11 cellular contexts compared by ENCODE assay signal in the genomic region with DNA sequence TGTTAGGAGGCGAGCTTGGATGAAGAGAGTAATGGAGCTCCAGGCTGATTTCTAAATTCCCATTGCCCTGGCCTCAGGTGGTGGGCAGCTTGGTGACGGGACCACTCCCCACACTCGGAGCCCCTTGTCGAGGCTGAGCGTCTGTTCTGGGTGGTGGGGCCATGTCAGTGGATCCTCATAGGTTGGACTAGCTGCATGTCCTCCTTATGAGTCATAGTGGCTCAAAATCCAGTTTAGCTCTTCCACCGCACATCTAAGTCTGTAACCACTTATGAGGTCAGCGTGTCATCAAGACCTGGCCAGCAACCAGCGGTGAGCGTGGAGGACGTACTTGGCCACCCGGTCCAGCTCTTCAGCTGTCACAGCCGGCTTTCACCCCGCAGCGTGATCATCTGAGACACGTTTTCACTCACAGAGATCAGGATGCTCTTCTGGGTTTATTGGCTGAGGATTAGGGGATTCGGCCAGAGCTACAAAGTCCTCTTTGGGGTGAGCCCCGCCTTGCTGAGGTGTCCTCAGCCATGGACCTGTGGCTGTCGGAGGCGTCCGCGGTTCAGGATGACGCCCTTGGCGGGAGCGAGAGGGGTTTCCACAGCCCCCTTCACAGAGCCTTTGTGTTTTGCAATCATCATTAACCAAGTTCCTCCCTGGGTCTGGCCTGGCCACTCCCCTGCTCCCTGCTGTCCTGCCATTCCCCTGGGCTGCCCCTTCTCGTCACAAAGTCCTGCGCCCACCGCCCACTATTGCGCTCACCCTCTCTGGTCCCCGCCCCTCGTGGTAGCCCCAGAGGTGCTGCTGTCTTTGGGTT. TPM values are rescaled to one million over a fixed set of nuclear protein-coding genes. Genes with fewer than 3 reads are reported as not detected.
A peak's percentile ranks its signal among the peaks of the same experiment; 100 is the strongest.
DNase-seq lines count a peak whose midpoint lies in the region; ATAC-seq and TF ChIP-seq lines count a peak whose summit lies in the region.
"Had no signal": no experiment of that assay in that cellular context is flagged by ENCODE, and none has a peak within 500 bp of the region (broad histone marks: within the 10 kb centered on the region; RNA-seq: fewer than 3 reads in every experiment).

No MANE protein-coding gene starts in this region.

- ATAC-seq in left ventricle myocardium superior = peak; percentile 64
- ATAC-seq in GM21529 (IDR thresholded peaks at IDR 0.05; ENCODE audit: unreplicated experiment) = no peak
- no peak for ATAC-seq in GM19455 (IDR thresholded peaks at IDR 0.05; ENCODE audit: unreplicated experiment)

- intact Hi-C loops in left ventricle myocardium superior (cut with micrococcal nuclease) = no loop called here
- intact Hi-C loops in tibial artery (cut with DNase I; ENCODE audit: low total_unique reads) = no loop called here

- H3K27me3 ChIP-seq in tibial artery = no peaks in the 10 kb centered on the region
- H3K27me3 ChIP-seq: cardiac muscle cell had no signal

- peak overlapping the region; percentile 84 for H3K4me3 Mint-ChIP-seq in HFFc6
- H3K4me3 Mint-ChIP-seq: neural crest cell had no signal

- H3K4me1 Mint-ChIP-seq in HFFc6 (ENCODE audit: low read depth) = peaks cover 41% of the 10 kb centered on the region

- no peaks in the 10 kb centered on the region for H3K9me3 ChIP-seq in tibial artery
- H3K9me3 ChIP-seq: tibial nerve had no signal

- TF ChIP-seq CTCF in HFFc6 (IDR thresholded peaks at IDR 0.05) = no peak
- TF ChIP-seq CTCF in tibial artery (IDR thresholded peaks at IDR 0.05) = no peak

- H3K36me3 Mint-ChIP-seq in HFFc6 (ENCODE audit: low read depth) = no peaks in the 10 kb centered on the region

- H3K9me3 Mint-ChIP-seq in HFFc6 = peaks cover 4% of the 10 kb centered on the region; the same call in 1 of the 2 replicates
- H3K9me3 Mint-ChIP-seq: neural crest cell had no signal

- H3K4me3 ChIP-seq in tibial artery = peak overlapping the region in 1 of 2 donors; percentile 45
- H3K4me3 ChIP-seq: cardiac muscle cell, tibial nerve had no signal

- DNase-seq in HFFc6 (peak; percentile 98), amniotic stem cell (lab: John Stamatoyannopoulos, UW) (peak; percentile 88), left ventricle myocardium superior (peak; percentile 86), tibial artery (peak; percentile 71 to 93), SHP77 (lab: John Stamatoyannopoulos, UW) (no peak)
- DNase-seq in stimulated activated CD4-positive, alpha-beta T cell treated with anti-CD3 and anti-CD28 coated beads, Interleukin-4, amount 100 ng/mL, for 24 hours = no peak

- peaks cover 0 to 85% (median 49%) of the 10 kb centered on the region in 4 donors for H3K4me1 ChIP-seq in tibial artery

- peaks cover 8% of the 10 kb centered on the region for H3K27me3 Mint-ChIP-seq in HFFc6 (ENCODE audit: insufficient read depth)

- H3K36me3 ChIP-seq in tibial artery = peaks cover 10 to 14% (median 12%) of the 10 kb centered on the region in 3 donors
- H3K36me3 ChIP-seq: cardiac muscle cell, tibial nerve had no signal

- H3K27ac Mint-ChIP-seq in HFFc6 = peak overlapping the region; percentile 99

- H3K27ac ChIP-seq in tibial artery = peak overlapping the region; percentile 89 to 96
- H3K27ac ChIP-seq: cardiac muscle cell had no signal

RNA-seq across cellular contexts. Expression of gene ADPRHL1, which starts 41.9 kb away (rescaled TPM):
- 1 to 10 TPM; 1.0 to 2.0 (median 1.5) TPM for total RNA-seq in HFFc6 (2021; fragmentation: NEBNext Ultra II Directional; extraction: Animal tissue kit (Norgen Biotek cat#: 25700))
- total RNA-seq in left ventricle myocardium superior = 442 TPM

RNA-seq across cellular contexts. Expression of gene GRTP1, which starts 47.5 kb away (rescaled TPM):
- under 1 TPM in 3 of 6 experiments, not detected in 3; 0.23 to 0.34 (median 0.30) TPM for total RNA-seq in HFFc6 (2021; fragmentation: NEBNext Ultra II Directional; extraction: Animal tissue kit (Norgen Biotek cat#: 25700))
- 0.94 TPM for total RNA-seq in left ventricle myocardium superior

Comparison
In these comparisons a context has a peak if more than half of its experiments do, and no peak if none do; other contexts are left out.
1. DNase-seq: peak in HFFc6 (single experiment), amniotic stem cell (single experiment), left ventricle myocardium superior (single experiment) and tibial artery (2 of 2); none in stimulated activated CD4-positive, alpha-beta T cell treated with anti-CD3 and anti-CD28 coated beads, Interleukin-4, amount 100 ng/mL, for 24 hours (single experiment) and SHP77 (0 of 2).
2. RNA of gene ADPRHL1, which starts 41.9 kb away (total RNA-seq): 442 TPM in left ventricle myocardium superior (single experiment); 1.0 to 2.0 TPM in HFFc6; every median in the first group is over 100 times any median in the second.